In genomic region chr3:70890085-70890484, GRCh38 we compare ENCODE assay signal across 23 cellular contexts.
"Had no signal": no experiment of that assay in that cellular context is flagged by ENCODE, and none has a peak within 500 bp of the region (broad histone marks: within the 10 kb centered on the region; RNA-seq: fewer than 3 reads in every experiment).

No MANE protein-coding gene starts in this region.

- H3K36me3 Mint-ChIP-seq: activated CD8-positive, alpha-beta memory T cell treated with anti-CD3 and anti-CD28 coated beads, Interleukin-2, amount 10 ng/mL, durations not matched to agents 7 days and 5 days; natural killer cell; stimulated activated memory B cell treated with anti-CD40 and anti-IgM and Interleukin-4, amounts not matched to agents 10 μg/mL and 1 μg/mL and 100 μg/mL, for 72 hours had no signal

- H3K4me3 Mint-ChIP-seq: activated CD4-positive, alpha-beta T cell treated with anti-CD3 and anti-CD28 coated beads, Interleukin-2, amount 10 ng/mL, durations not matched to agents 7 days and 5 days; activated CD8-positive, alpha-beta memory T cell treated with anti-CD3 and anti-CD28 coated beads, Interleukin-2, amount 10 ng/mL, durations not matched to agents 7 days and 5 days; activated CD8-positive, alpha-beta T cell treated with anti-CD3 and anti-CD28 coated beads for 36 hours; natural killer cell; stimulated activated memory B cell treated with anti-CD40 and anti-IgM and Interleukin-4, amounts not matched to agents 10 μg/mL and 1 μg/mL and 100 μg/mL, for 72 hours had no signal

- H3K27ac Mint-ChIP-seq: activated CD4-positive, alpha-beta T cell treated with anti-CD3 and anti-CD28 coated beads, Interleukin-2, amount 10 ng/mL, durations not matched to agents 7 days and 5 days; activated CD8-positive, alpha-beta memory T cell treated with anti-CD3 and anti-CD28 coated beads, Interleukin-2, amount 10 ng/mL, durations not matched to agents 7 days and 5 days; activated CD8-positive, alpha-beta T cell treated with anti-CD3 and anti-CD28 coated beads for 36 hours; natural killer cell; stimulated activated memory B cell treated with anti-CD40 and anti-IgM and Interleukin-4, amounts not matched to agents 10 μg/mL and 1 μg/mL and 100 μg/mL, for 72 hours had no signal

- H3K9me3 Mint-ChIP-seq: activated CD4-positive, alpha-beta T cell treated with anti-CD3 and anti-CD28 coated beads, Interleukin-2, amount 10 ng/mL, durations not matched to agents 7 days and 5 days; activated CD8-positive, alpha-beta T cell treated with anti-CD3 and anti-CD28 coated beads for 36 hours; natural killer cell; stimulated activated memory B cell treated with anti-CD40 and anti-IgM and Interleukin-4, amounts not matched to agents 10 μg/mL and 1 μg/mL and 100 μg/mL, for 72 hours had no signal

- H3K27me3 Mint-ChIP-seq: activated CD4-positive, alpha-beta T cell treated with anti-CD3 and anti-CD28 coated beads, Interleukin-2, amount 10 ng/mL, durations not matched to agents 7 days and 5 days; activated CD8-positive, alpha-beta memory T cell treated with anti-CD3 and anti-CD28 coated beads, Interleukin-2, amount 10 ng/mL, durations not matched to agents 7 days and 5 days; activated CD8-positive, alpha-beta T cell treated with anti-CD3 and anti-CD28 coated beads for 36 hours; stimulated activated memory B cell treated with anti-CD40 and anti-IgM and Interleukin-4, amounts not matched to agents 10 μg/mL and 1 μg/mL and 100 μg/mL, for 72 hours had no signal

- H3K9me3 ChIP-seq: neutrophil, ovary, stomach, suprapubic skin had no signal

- H3K4me3 ChIP-seq: heart right ventricle, lung, ovary, skin epidermis, stomach, suprapubic skin had no signal

- H3K36me3 ChIP-seq: brain microvascular endothelial cell, heart right ventricle, neutrophil, ovary, stomach, suprapubic skin had no signal

- H3K4me1 Mint-ChIP-seq: activated CD4-positive, alpha-beta T cell treated with anti-CD3 and anti-CD28 coated beads, Interleukin-2, amount 10 ng/mL, durations not matched to agents 7 days and 5 days; activated CD8-positive, alpha-beta memory T cell treated with anti-CD3 and anti-CD28 coated beads, Interleukin-2, amount 10 ng/mL, durations not matched to agents 7 days and 5 days; natural killer cell; stimulated activated memory B cell treated with anti-CD40 and anti-IgM and Interleukin-4, amounts not matched to agents 10 μg/mL and 1 μg/mL and 100 μg/mL, for 72 hours had no signal

- H3K27me3 ChIP-seq: brain microvascular endothelial cell, heart right ventricle, neutrophil, ovary, stomach, suprapubic skin had no signal

- DNase-seq: activated CD4-positive, alpha-beta T cell treated with anti-CD3 and anti-CD28 coated beads, Interleukin-2, amount 10 ng/mL, durations not matched to agents 7 days and 5 days; activated CD8-positive, alpha-beta memory T cell treated with anti-CD3 and anti-CD28 coated beads, Interleukin-2, amount 10 ng/mL, durations not matched to agents 7 days and 5 days; activated CD8-positive, alpha-beta T cell treated with anti-CD3 and anti-CD28 coated beads for 36 hours; activated effector memory CD4-positive, alpha-beta T cell treated with anti-CD3 and anti-CD28 coated beads, Interleukin-2, amount 50 U/mL, for 16 hours; activated naive CD4-positive, alpha-beta T cell treated with anti-CD3 and anti-CD28 coated beads, Interleukin-2, amount 50 U/mL, for 16 hours; activated T-cell treated with anti-CD3 and anti-CD28 coated beads for 4 hours; aorta; caudate nucleus; heart right ventricle; left colon; natural killer cell; stimulated activated CD4-positive, alpha-beta T cell treated with anti-CD3 and anti-CD28 coated beads, Interleukin-15, amount 100 ng/mL, for 24 hours; stomach; trophoblast cell had no signal

- H3K27ac ChIP-seq: brain microvascular endothelial cell, neutrophil, stomach had no signal

- ATAC-seq: activated CD4-positive, CD25-positive, alpha-beta regulatory T cell treated with anti-CD3 and anti-CD28 coated beads, Interleukin-2, amount 50 U/mL, for 24 hours; activated CD8-positive, alpha-beta memory T cell treated with anti-CD3 and anti-CD28 coated beads, Interleukin-2, amount 10 ng/mL, durations not matched to agents 7 days and 5 days; activated CD8-positive, alpha-beta T cell treated with anti-CD3 and anti-CD28 coated beads for 36 hours; left colon; natural killer cell; SK-N-SH treated with all-trans-retinoic acid at 6 μM for 48 hours; stimulated activated memory B cell treated with anti-CD40 and anti-IgM and Interleukin-4, amounts not matched to agents 10 μg/mL and 1 μg/mL and 100 μg/mL, for 72 hours had no signal
